In genomic region chr17:47009759-47010594, GRCh38 we compare ENCODE assay signal across 25 cellular contexts. TPM values are rescaled to one million over a fixed set of nuclear protein-coding genes. Genes with fewer than 3 reads are reported as not detected.
"Had no signal": no experiment of that assay in that cellular context is flagged by ENCODE, and none has a peak within 500 bp of the region (broad histone marks: within the 10 kb centered on the region; RNA-seq: fewer than 3 reads in every experiment).

No MANE protein-coding gene starts in this region.

- H3K36me3 ChIP-seq: breast epithelium, left lung, neutrophil, uterus had no signal

- H3K27me3 ChIP-seq: breast epithelium, hepatocyte, left lung, neutrophil, tibial artery, uterus had no signal

- H3K4me2 ChIP-seq: hepatocyte had no signal

- DNase-seq: activated CD4-positive, alpha-beta T cell treated with anti-CD3 and anti-CD28 coated beads, Interleukin-2, amount 10 ng/mL, durations not matched to agents 7 days and 5 days; activated CD4-positive, CD25-positive, alpha-beta regulatory T cell; activated CD8-positive, alpha-beta memory T cell treated with anti-CD3 and anti-CD28 coated beads for 24 hours; activated naive CD4-positive, alpha-beta T cell; activated naive CD8-positive, alpha-beta T cell treated with anti-CD3 and anti-CD28 coated beads, Interleukin-2, amount 10 ng/mL, durations not matched to agents 7 days and 5 days; effector memory CD8-positive, alpha-beta T cell; left lung; mesenchymal stem cell; natural killer cell; stimulated activated CD4-positive, alpha-beta T cell treated with anti-CD3 and anti-CD28 coated beads, Interleukin-15, amount 100 ng/mL, for 24 hours; stimulated activated CD4-positive, alpha-beta T cell treated with anti-CD3 and anti-CD28 coated beads, Interleukin-4, amount 100 ng/mL, for 1 hour; stimulated activated naive B cell treated with anti-CD40 and anti-IgM and Interleukin-4, amounts not matched to agents 10 μg/mL and 1 μg/mL and 100 μg/mL, for 72 hours; tibial artery; uterus had no signal

- H2AFZ ChIP-seq: hepatocyte, parathyroid adenoma had no signal

- H3K9me3 ChIP-seq: breast epithelium, left lung, neutrophil, tibial artery, uterus had no signal

- ATAC-seq: effector memory CD8-positive, alpha-beta T cell; left lung; stimulated activated naive B cell treated with anti-CD40 and anti-IgM and Interleukin-4, amounts not matched to agents 10 μg/mL and 1 μg/mL and 100 μg/mL, for 72 hours had no signal

- H3K9ac ChIP-seq: parathyroid adenoma had no signal

- H3K79me2 ChIP-seq: hepatocyte, parathyroid adenoma had no signal

- FAIRE-seq: frontal cortex, keratinocyte, TTC549 had no signal

- H3K27ac ChIP-seq: breast epithelium, epithelial cell of prostate, hepatocyte, left lung, neutrophil, parathyroid adenoma, skin epidermis, tibial artery, uterus had no signal

- H3K4me1 ChIP-seq: breast epithelium, left lung, parathyroid adenoma, tibial artery, uterus had no signal

- H3K4me3 ChIP-seq: breast epithelium, hepatocyte, left lung, skin epidermis, tibial artery, uterus had no signal

RNA-seq across cellular contexts. Expression of gene RPRML, which starts 30.9 kb away (rescaled TPM):
- total RNA-seq: activated CD4-positive, alpha-beta T cell treated with anti-CD3 and anti-CD28 coated beads, Interleukin-2, amount 10 ng/mL, durations not matched to agents 7 days and 5 days; activated naive CD8-positive, alpha-beta T cell treated with anti-CD3 and anti-CD28 coated beads, Interleukin-2, amount 10 ng/mL, durations not matched to agents 7 days and 5 days; activated T-helper 1 cell treated with anti-CD3 and anti-CD28 coated beads, Interleukin-12 subunit alpha, Interleukin-12 subunit beta, Interleukin-2, Interleukin-4 antibody, amounts not matched to agents 30 ng/mL and 10 ng/mL and 1 ng/mL, durations not matched to agents 14 hours and 24 hours and 36 hours; hepatocyte; left lung; natural killer cell; T-helper 2 cell treated with Interferon-gamma antibody and Interleukin-4, amounts not matched to agents 100 ng/mL and 5 ng/mL, for 36 hours; uterus had no signal
- polyA plus RNA-seq: hepatocyte, keratinocyte had no signal
